9 cellular contexts compared by ENCODE assay signal in genomic region chr7:25895792-25896171, GRCh38.
DNase-seq lines count a peak whose midpoint lies in the region; ATAC-seq and TF ChIP-seq lines count a peak whose summit lies in the region.
"Had no signal": no experiment of that assay in that cellular context is flagged by ENCODE, and none has a peak within 500 bp of the region (broad histone marks: within the 10 kb centered on the region; RNA-seq: fewer than 3 reads in every experiment).

No MANE protein-coding gene starts in this region.

- no peaks in the 10 kb centered on the region for H3K9me3 Mint-ChIP-seq in activated naive CD8-positive, alpha-beta T cell treated with anti-CD3 and anti-CD28 coated beads for 36 hours

- H3K4me2 ChIP-seq in DOHH2 (ENCODE audit: low read length) (peak overlapping the region; percentile 83), Loucy (ENCODE audit: low read depth, low read length, poor library complexity, severe bottlenecking) (peak overlapping the region; percentile 41)

- H3K27ac ChIP-seq in DOHH2 (ENCODE audit: low read depth, low read length) (no peak overlapping the region), ovary (peak overlapping the region in 1 of 2 donors; percentile 68)

- H3K4me1 Mint-ChIP-seq in activated naive CD8-positive, alpha-beta T cell treated with anti-CD3 and anti-CD28 coated beads for 36 hours: peaks cover 30% of the 10 kb centered on the region

- DNase-seq in epithelial cell of proximal tubule (ENCODE audit: low read depth): no peak
- DNase-seq in ovary: no peak
- no peak for DNase-seq in NCI-H146 treated with DMSO at 0.1 percent for 48 hours (lab: John Stamatoyannopoulos, UW; ENCODE audit: unreplicated experiment)
- no peak for DNase-seq in activated naive CD8-positive, alpha-beta T cell treated with anti-CD3 and anti-CD28 coated beads for 36 hours
- no peak for DNase-seq in left lobe of liver (ENCODE audit: low spot score)
- no peak for DNase-seq in posterior cingulate gyrus
- DNase-seq: DND-41 had no signal

- H3K4me3 Mint-ChIP-seq in activated naive CD8-positive, alpha-beta T cell treated with anti-CD3 and anti-CD28 coated beads for 36 hours: no peak overlapping the region

- no peak for ATAC-seq in left lobe of liver

- no peak for TF ChIP-seq CTCF in DOHH2 (IDR thresholded peaks at IDR 0.05; ENCODE audit: low read depth, low read length, poor library complexity, severe bottlenecking)
- no peak for TF ChIP-seq CTCF in Loucy (conservative IDR thresholded peaks at IDR 0.05; ENCODE audit: low read length)
- TF ChIP-seq CTCF in epithelial cell of proximal tubule (conservative IDR thresholded peaks at IDR 0.05; ENCODE audit: low read depth, low read length): no peak
- no peak for TF ChIP-seq CTCF in ovary (IDR thresholded peaks at IDR 0.05)

- no peaks in the 10 kb centered on the region for H3K9me3 ChIP-seq in DOHH2 (ENCODE audit: control insufficient read depth, insufficient read depth, low read length)
- no peaks in the 10 kb centered on the region for H3K9me3 ChIP-seq in Loucy (ENCODE audit: insufficient read depth, low read depth, low read length)
- H3K9me3 ChIP-seq in ovary: no peaks in the 10 kb centered on the region

- H3K79me2 ChIP-seq in DOHH2 (ENCODE audit: control insufficient read depth, low read length): no peaks in the 10 kb centered on the region
- H3K79me2 ChIP-seq in Loucy (ENCODE audit: insufficient read depth, low read length): no peaks in the 10 kb centered on the region

- peak overlapping the region; percentile 16; the same call in 1 of the 2 replicates for H2AFZ ChIP-seq in Loucy (ENCODE audit: low read length)

- H3K27me3 ChIP-seq in DOHH2 (ENCODE audit: control insufficient read depth, low read length): no peaks in the 10 kb centered on the region
- peaks cover 9% of the 10 kb centered on the region for H3K27me3 ChIP-seq in Loucy (ENCODE audit: insufficient read depth, low read length, poor library complexity, severe bottlenecking)
- no peaks in the 10 kb centered on the region for H3K27me3 ChIP-seq in ovary

- H3K36me3 Mint-ChIP-seq in activated naive CD8-positive, alpha-beta T cell treated with anti-CD3 and anti-CD28 coated beads for 36 hours: no peaks in the 10 kb centered on the region

- H3K9me2 ChIP-seq in DOHH2 (replicated peaks; ENCODE audit: control insufficient read depth, low read length) (no peaks in the 10 kb centered on the region), Loucy (replicated peaks; ENCODE audit: low read depth, low read length) (no peaks in the 10 kb centered on the region)

- WGBS in ovary, 3 donors: 49 to 54% (median 53%) methylated on average over 6 of the region's 6 CpGs

- no peak for TF ChIP-seq POLR2A in ovary (IDR thresholded peaks at IDR 0.05)

- H4K20me1 ChIP-seq in DOHH2 (ENCODE audit: control insufficient read depth, insufficient read depth, low read depth, low read length) (no peaks in the 10 kb centered on the region), Loucy (ENCODE audit: insufficient read depth, low read length, poor library complexity, severe bottlenecking) (no peaks in the 10 kb centered on the region)

- H3K4me3 ChIP-seq in DOHH2 (ENCODE audit: low read length) (peak overlapping the region; percentile 73), Loucy (ENCODE audit: low read length, poor library complexity, severe bottlenecking) (no peak overlapping the region), epithelial cell of proximal tubule (ENCODE audit: low read depth, low read length) (peak overlapping the region; percentile 33), ovary (peak overlapping the region; percentile 3)

- peaks cover 35% of the 10 kb centered on the region for H3K4me1 ChIP-seq in DOHH2 (ENCODE audit: control insufficient read depth, low read length)
- peaks cover 4% of the 10 kb centered on the region for H3K4me1 ChIP-seq in Loucy (ENCODE audit: insufficient read depth, low read length, poor library complexity, severe bottlenecking)
- H3K4me1 ChIP-seq in ovary (ENCODE audit: insufficient read depth): peaks cover 6% of the 10 kb centered on the region

- H3K36me3 ChIP-seq in DOHH2 (ENCODE audit: control insufficient read depth, low read length) (no peaks in the 10 kb centered on the region), Loucy (ENCODE audit: insufficient read depth, low read length) (no peaks in the 10 kb centered on the region), ovary (no peaks in the 10 kb centered on the region)

- peaks cover 7% of the 10 kb centered on the region for H3K27me3 Mint-ChIP-seq in activated naive CD8-positive, alpha-beta T cell treated with anti-CD3 and anti-CD28 coated beads for 36 hours

- no peak overlapping the region for H3K9ac ChIP-seq in Loucy (ENCODE audit: low read depth, low read length, poor library complexity, severe bottlenecking)

- H3F3A ChIP-seq in DOHH2 (ENCODE audit: control insufficient read depth, insufficient read depth) (peaks cover 16% of the 10 kb centered on the region), Loucy (ENCODE audit: low read depth) (no peaks in the 10 kb centered on the region)

- no peak for TF ChIP-seq EP300 in ovary (IDR thresholded peaks at IDR 0.05)

- intact Hi-C loops in ovary (cut with DNase I): loop anchor here in 3 of 4 donors (5.0 to 10.0 kb wide), 5 partner anchors 167 to 1259 kb away; partner anchors contain the start of genes CBX3 (in 1 of the 3), HNRNPA2B1 (in 1 of the 3), HOXA3 (in 1 of the 3) and HOXA7 (in 1 of the 3)
- intact Hi-C loops in posterior cingulate gyrus (cut with DNase I): loop anchor here (5.0 to 10.0 kb wide), 2 partner anchors 787 to 1269 kb away; partner anchors contain the start of gene HOXA9

- no peak overlapping the region for H3K27ac Mint-ChIP-seq in activated naive CD8-positive, alpha-beta T cell treated with anti-CD3 and anti-CD28 coated beads for 36 hours
